Comparison of ENCODE assay signal across 10 cellular contexts in the genomic region with DNA sequence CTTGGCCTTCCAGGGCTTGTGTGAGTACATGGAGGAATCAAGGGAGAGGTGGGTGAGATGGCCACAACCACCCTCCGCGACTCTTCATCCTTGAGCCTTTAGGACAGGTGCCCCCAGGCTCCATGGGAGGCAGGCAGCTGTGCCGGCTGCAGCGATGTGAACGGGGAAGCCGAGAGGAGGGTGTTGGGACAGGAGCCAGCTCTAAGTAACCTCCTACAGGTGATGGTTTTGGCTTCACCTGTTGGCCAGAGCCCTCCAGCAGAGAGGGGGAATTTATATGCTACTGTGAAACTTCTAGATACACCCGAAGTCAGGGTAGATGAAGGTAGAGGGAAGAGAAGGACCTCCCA.
DNase-seq lines count a peak whose midpoint lies in the region; ATAC-seq and TF ChIP-seq lines count a peak whose summit lies in the region.
"Had no signal": no experiment of that assay in that cellular context is flagged by ENCODE, and none has a peak within 500 bp of the region (broad histone marks: within the 10 kb centered on the region; RNA-seq: fewer than 3 reads in every experiment).

No MANE protein-coding gene starts in this region.

- no peak overlapping the region for H3K27ac ChIP-seq in CD4-positive, CD25-positive, alpha-beta regulatory T cell (ENCODE audit: insufficient read depth, low read length, poor library complexity, severe bottlenecking)
- peak overlapping the region; percentile 70 for H3K27ac ChIP-seq in neutrophil

- no peak overlapping the region for H3K4me3 Mint-ChIP-seq in CD4-positive, CD25-positive, alpha-beta regulatory T cell
- no peak overlapping the region for H3K4me3 Mint-ChIP-seq in brain

- CTCF ChIA-PET in HEK293T (lab: Yijun Ruan, JAX): interaction anchor here (0.7 kb wide), 1 partner anchor 19 kb away, joined by 3 read pairs; no protein-coding TSS in a partner anchor

- peaks cover under 1% of the 10 kb centered on the region for H3K4me1 ChIP-seq in CD4-positive, CD25-positive, alpha-beta regulatory T cell (ENCODE audit: control insufficient read depth, insufficient read depth, low read length, poor library complexity, severe bottlenecking)
- peaks cover 39 to 41% of the 10 kb centered on the region in 2 experiments for H3K4me1 ChIP-seq in neutrophil (ENCODE audit: control insufficient read depth in 1 of 2, insufficient read depth in 1 of 2, low read depth in 1 of 2, low read length in 1 of 2)

- peaks cover 0 to 10% (median 3%) of the 10 kb centered on the region in 4 donors for H3K4me1 Mint-ChIP-seq in CD4-positive, CD25-positive, alpha-beta regulatory T cell
- peaks cover 43% of the 10 kb centered on the region for H3K4me1 Mint-ChIP-seq in brain

- no peaks in the 10 kb centered on the region for H3K36me3 ChIP-seq in CD4-positive, CD25-positive, alpha-beta regulatory T cell (ENCODE audit: control insufficient read depth, insufficient read depth, low read length)
- H3K36me3 ChIP-seq in neutrophil: no peaks in the 10 kb centered on the region

- H3K36me3 Mint-ChIP-seq in CD4-positive, CD25-positive, alpha-beta regulatory T cell: peaks cover 3% of the 10 kb centered on the region
- H3K36me3 Mint-ChIP-seq in brain: no peaks in the 10 kb centered on the region

- no peak for TF ChIP-seq CTCF in brain (conservative IDR thresholded peaks at IDR 0.05)
- TF ChIP-seq CTCF in neutrophil (IDR thresholded peaks at IDR 0.05): no peak

- H3K9me3 Mint-ChIP-seq in CD4-positive, CD25-positive, alpha-beta regulatory T cell: no peaks in the 10 kb centered on the region
- H3K9me3 Mint-ChIP-seq in brain: peaks cover 0 to 5% (median 0%) of the 10 kb centered on the region in 5 experiments

- H3K4me3 ChIP-seq in CD4-positive, CD25-positive, alpha-beta regulatory T cell (ENCODE audit: low read depth, low read length): no peak overlapping the region
- H3K4me3 ChIP-seq in neutrophil (ENCODE audit: low read depth in 1 of 2, low read length in 1 of 2): no peak overlapping the region

- no peak for ATAC-seq in CD4-positive, CD25-positive, alpha-beta regulatory T cell (ENCODE audit: low read depth in 2 of 2)
- ATAC-seq in HG03521 (IDR thresholded peaks at IDR 0.05; ENCODE audit: unreplicated experiment) (no peak), GM18868 (IDR thresholded peaks at IDR 0.05; ENCODE audit: unreplicated experiment) (no peak)

- DNase-seq in CD4-positive, CD25-positive, alpha-beta regulatory T cell: no peak
- DNase-seq in NCI-H2107 (lab: John Stamatoyannopoulos, UW) (peak; percentile 73), HEK293T (ENCODE audit: extremely low spot score) (no peak)
- DNase-seq in stimulated activated CD4-positive, alpha-beta T cell treated with anti-CD3 and anti-CD28 coated beads, Interleukin-2, amount 100 ng/mL, for 24 hours: no peak
- DNase-seq: DMS 273 treated with DMSO at 0.1 percent for 48 hours, hippocampal formation had no signal

- H3K27me3 Mint-ChIP-seq in CD4-positive, CD25-positive, alpha-beta regulatory T cell: peaks cover 10% of the 10 kb centered on the region
- peaks cover 13% of the 10 kb centered on the region for H3K27me3 Mint-ChIP-seq in brain

- peaks cover 2% of the 10 kb centered on the region for H3K27me3 ChIP-seq in CD4-positive, CD25-positive, alpha-beta regulatory T cell (ENCODE audit: control insufficient read depth, insufficient read depth, low read length)
- H3K27me3 ChIP-seq in neutrophil: no peaks in the 10 kb centered on the region

- peak overlapping the region in 2 of 3 donors; percentile 20 to 24 for H3K27ac Mint-ChIP-seq in CD4-positive, CD25-positive, alpha-beta regulatory T cell
- peak overlapping the region in 3 of 5 experiments; percentile 22 to 87 (median 67) for H3K27ac Mint-ChIP-seq in brain

- H3K9me3 ChIP-seq in CD4-positive, CD25-positive, alpha-beta regulatory T cell (ENCODE audit: control insufficient read depth in 2 of 2, low read length in 2 of 2): no peaks in the 10 kb centered on the region
- no peaks in the 10 kb centered on the region for H3K9me3 ChIP-seq in neutrophil

- POLR2A ChIA-PET in HEK293T (lab: Yijun Ruan, JAX): interaction anchor here (0.6 to 1.1 kb wide), 2 partner anchors 132 to 199 kb away, joined by 3 to 4 read pairs; a partner anchor contains a TSS

TF ChIP-seq in HEK293T, 16 proteins besides CTCF, POLR2A, EP300 and RAD21:
- TF ChIP-seq FOXM1 (IDR thresholded peaks at IDR 0.05; ENCODE audit: borderline replicate concordance) (no peak), BHLHE40 (IDR thresholded peaks at IDR 0.05; ENCODE audit: borderline replicate concordance) (no peak), FOXK2 (IDR thresholded peaks at IDR 0.05) (no peak), FOXA1 (IDR thresholded peaks at IDR 0.05) (no peak), LEF1 (IDR thresholded peaks at IDR 0.05; ENCODE audit: borderline replicate concordance) (no peak), TARDBP (IDR thresholded peaks at IDR 0.05) (no peak), ELF4 (IDR thresholded peaks at IDR 0.05) (no peak)
